In genomic region chr16:56973899-56974298, GRCh38 we compare ENCODE assay signal across 4 cellular contexts. TPM values are rescaled to one million over a fixed set of nuclear protein-coding genes. Genes with fewer than 3 reads are reported as not detected.
"Had no signal": no experiment of that assay in that cellular context is flagged by ENCODE, and none has a peak within 500 bp of the region (broad histone marks: within the 10 kb centered on the region; RNA-seq: fewer than 3 reads in every experiment).

No MANE protein-coding gene starts in this region.

RNA-seq across cellular contexts. Expression of gene CETP, which starts 12.1 kb away (rescaled TPM):
- total RNA-seq: hepatocyte, right atrium auricular region, tibial nerve, vagina had no signal
- polyA plus RNA-seq: hepatocyte had no signal
